8 cellular contexts compared by ENCODE assay signal in the genomic region with DNA sequence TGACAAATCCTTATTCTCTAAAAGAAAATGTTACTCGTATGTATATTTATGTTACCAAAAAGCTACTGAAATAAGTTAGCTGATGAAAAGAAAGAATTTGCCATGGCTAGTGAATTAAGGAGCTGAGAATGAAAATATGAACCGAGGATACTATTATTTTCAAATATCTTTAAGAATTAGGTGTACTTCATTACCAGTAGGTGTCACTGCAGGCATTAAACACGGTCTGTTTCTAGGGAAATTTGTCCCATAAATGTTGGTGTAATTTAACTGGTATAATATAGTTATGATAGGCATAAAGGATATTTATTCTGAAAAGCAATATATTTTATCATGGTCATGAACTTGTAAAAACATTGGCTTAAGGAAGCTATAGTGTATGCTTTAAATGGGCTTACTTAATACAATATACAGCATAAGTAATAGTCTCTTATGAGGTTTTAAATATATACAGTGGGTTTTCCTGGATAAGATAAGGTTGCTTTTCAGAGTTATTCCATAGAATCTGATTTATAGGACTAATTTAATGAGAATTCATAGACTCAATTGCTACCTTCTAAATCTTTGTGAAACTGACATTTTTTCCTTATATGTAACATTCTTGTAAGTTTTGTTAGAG.
DNase-seq lines count a peak whose midpoint lies in the region; ATAC-seq and TF ChIP-seq lines count a peak whose summit lies in the region.

No MANE protein-coding gene starts in this region.

- no TSS peak for BruUV-seq in PC-3 (replicated peaks; lab: Mats Ljungman, UMichigan)

- H3K4me2 ChIP-seq in PC-3 (ENCODE audit: low read length) = no peak overlapping the region

- H3K27ac Mint-ChIP-seq in osteocyte (ENCODE audit: unreplicated experiment) = no peak overlapping the region
- no peak overlapping the region for H3K27ac Mint-ChIP-seq in natural killer cell treated with Interleukin-12 subunit alpha and Interleukin-12 subunit beta and Interleukin-15 and Interleukin-18, amount 100 ng/mL, for 72 hours

- H3K27ac ChIP-seq in C4-2B = no peak overlapping the region
- no peak overlapping the region for H3K27ac ChIP-seq in PC-3 (ENCODE audit: low read length)
- H3K27ac ChIP-seq in esophagus squamous epithelium = no peak overlapping the region

- H3K9me2 ChIP-seq in PC-3 (replicated peaks; ENCODE audit: low read length) = no peaks in the 10 kb centered on the region

- peak; percentile 70 for ATAC-seq in PC-3
- no peak for ATAC-seq in HG03442 (IDR thresholded peaks at IDR 0.05; ENCODE audit: unreplicated experiment)
- ATAC-seq in natural killer cell treated with Interleukin-12 subunit alpha and Interleukin-12 subunit beta and Interleukin-15 and Interleukin-18, amount 100 ng/mL, for 72 hours = no peak

- H3K4me1 Mint-ChIP-seq in osteocyte (ENCODE audit: unreplicated experiment) = no peaks in the 10 kb centered on the region
- H3K4me1 Mint-ChIP-seq in natural killer cell treated with Interleukin-12 subunit alpha and Interleukin-12 subunit beta and Interleukin-15 and Interleukin-18, amount 100 ng/mL, for 72 hours (ENCODE audit: low read depth in 2 of 2) = no peaks in the 10 kb centered on the region

- no peak overlapping the region for H3K4me3 ChIP-seq in PC-3 (ENCODE audit: low read length)
- H3K4me3 ChIP-seq in esophagus squamous epithelium = no peak overlapping the region

- WGBS in esophagus squamous epithelium, 2 donors = 4 to 8% methylated on average over 3 of the region's 3 CpGs

- intact Hi-C loops in PC-3 (cut with micrococcal nuclease) (loop anchor here (2.0 to 10.0 kb wide), 5 partner anchors 70 to 1080 kb away; no protein-coding TSS in a partner anchor), esophagus squamous epithelium (cut with DNase I) (no loop called here)

- peaks cover 6% of the 10 kb centered on the region; the same call in 1 of the 2 replicates for H3K4me1 ChIP-seq in PC-3 (ENCODE audit: insufficient read depth, low read length)
- H3K4me1 ChIP-seq in esophagus squamous epithelium = no peaks in the 10 kb centered on the region

- H3K9me3 ChIP-seq in PC-3 (ENCODE audit: low read length) (no peaks in the 10 kb centered on the region), esophagus squamous epithelium (no peaks in the 10 kb centered on the region)

- H3K4me3 Mint-ChIP-seq in osteocyte (ENCODE audit: unreplicated experiment) = no peak overlapping the region
- no peak overlapping the region for H3K4me3 Mint-ChIP-seq in natural killer cell treated with Interleukin-12 subunit alpha and Interleukin-12 subunit beta and Interleukin-15 and Interleukin-18, amount 100 ng/mL, for 72 hours

- no peaks in the 10 kb centered on the region for H3K9me3 Mint-ChIP-seq in osteocyte (ENCODE audit: unreplicated experiment)
- peaks cover 3% of the 10 kb centered on the region for H3K9me3 Mint-ChIP-seq in natural killer cell treated with Interleukin-12 subunit alpha and Interleukin-12 subunit beta and Interleukin-15 and Interleukin-18, amount 100 ng/mL, for 72 hours

- H3K9ac ChIP-seq in PC-3 (ENCODE audit: low read length) = no peak overlapping the region

- TF ChIP-seq POLR2A in esophagus squamous epithelium (IDR thresholded peaks at IDR 0.05) = no peak

- H3K36me3 ChIP-seq in PC-3 (ENCODE audit: low read depth, low read length) (no peaks in the 10 kb centered on the region), esophagus squamous epithelium (no peaks in the 10 kb centered on the region)

- POLR2A ChIA-PET in PC-3 (lab: Charles Lee; ENCODE audit: unreplicated experiment) = no interaction called here

- peak; percentile 87 for TF ChIP-seq CTCF in C4-2B (conservative IDR thresholded peaks at IDR 0.05)
- peak; percentile 76 for TF ChIP-seq CTCF in PC-3 (conservative IDR thresholded peaks at IDR 0.05; ENCODE audit: low read depth, low read length)
- peak in 4 of 6 experiments; percentile 40 to 68 (median 58) for TF ChIP-seq CTCF in esophagus squamous epithelium (IDR thresholded peaks at IDR 0.05)
- TF ChIP-seq CTCF in osteocyte (IDR thresholded peaks at IDR 0.05) = peak; percentile 75

- no peaks in the 10 kb centered on the region for H4K20me1 ChIP-seq in PC-3 (ENCODE audit: low read length)

- no peaks in the 10 kb centered on the region for H3F3A ChIP-seq in PC-3 (ENCODE audit: low read length, unreplicated experiment)

- no peaks in the 10 kb centered on the region for H3K27me3 Mint-ChIP-seq in osteocyte (ENCODE audit: unreplicated experiment)
- no peaks in the 10 kb centered on the region for H3K27me3 Mint-ChIP-seq in natural killer cell treated with Interleukin-12 subunit alpha and Interleukin-12 subunit beta and Interleukin-15 and Interleukin-18, amount 100 ng/mL, for 72 hours

- CTCF ChIA-PET in PC-3 (lab: Charles Lee) = interaction anchor here (0.5 to 0.6 kb wide), 2 partner anchors 45 to 974 kb away, joined by 4 to 6 read pairs; no protein-coding TSS in a partner anchor

- no peaks in the 10 kb centered on the region for H3K36me3 Mint-ChIP-seq in osteocyte (ENCODE audit: unreplicated experiment)
- H3K36me3 Mint-ChIP-seq in natural killer cell treated with Interleukin-12 subunit alpha and Interleukin-12 subunit beta and Interleukin-15 and Interleukin-18, amount 100 ng/mL, for 72 hours = no peaks in the 10 kb centered on the region

- DNase-seq in HT-29 (ENCODE audit: low spot score) (peak; percentile 20), PC-3 (peak; percentile 59), esophagus squamous epithelium (lab: John Stamatoyannopoulos, UW) (no peak), osteocyte (ENCODE audit: extremely low spot score, unreplicated experiment) (no peak)
- DNase-seq in central memory CD4-positive, alpha-beta T cell = no peak
- no peak for DNase-seq in natural killer cell treated with Interleukin-12 subunit alpha and Interleukin-12 subunit beta and Interleukin-15 and Interleukin-18, amount 100 ng/mL, for 72 hours (ENCODE audit: low spot score)

- H3K27me3 ChIP-seq in PC-3 (ENCODE audit: low read length) (no peaks in the 10 kb centered on the region), esophagus squamous epithelium (no peaks in the 10 kb centered on the region)

- no peaks in the 10 kb centered on the region for H3K79me2 ChIP-seq in PC-3 (ENCODE audit: low read length)

- no peak overlapping the region for H2AFZ ChIP-seq in PC-3 (ENCODE audit: low read length)

Comparison
In these comparisons a context has a peak if more than half of its experiments do, and no peak if none do; other contexts are left out.
1. DNase-seq: peak in HT-29 (single experiment) and PC-3 (single experiment); none in esophagus squamous epithelium (single experiment), osteocyte (single experiment), central memory CD4-positive, alpha-beta T cell (single experiment) and natural killer cell treated with Interleukin-12 subunit alpha and Interleukin-12 subunit beta and Interleukin-15 and Interleukin-18, amount 100 ng/mL, for 72 hours (single experiment).
2. Peak in every context shown above with its lines, with median percentiles within 50 percentile points of each other: CTCF ChIP-seq.